Comparison of ENCODE assay signal across 7 cellular contexts in the genomic region with DNA sequence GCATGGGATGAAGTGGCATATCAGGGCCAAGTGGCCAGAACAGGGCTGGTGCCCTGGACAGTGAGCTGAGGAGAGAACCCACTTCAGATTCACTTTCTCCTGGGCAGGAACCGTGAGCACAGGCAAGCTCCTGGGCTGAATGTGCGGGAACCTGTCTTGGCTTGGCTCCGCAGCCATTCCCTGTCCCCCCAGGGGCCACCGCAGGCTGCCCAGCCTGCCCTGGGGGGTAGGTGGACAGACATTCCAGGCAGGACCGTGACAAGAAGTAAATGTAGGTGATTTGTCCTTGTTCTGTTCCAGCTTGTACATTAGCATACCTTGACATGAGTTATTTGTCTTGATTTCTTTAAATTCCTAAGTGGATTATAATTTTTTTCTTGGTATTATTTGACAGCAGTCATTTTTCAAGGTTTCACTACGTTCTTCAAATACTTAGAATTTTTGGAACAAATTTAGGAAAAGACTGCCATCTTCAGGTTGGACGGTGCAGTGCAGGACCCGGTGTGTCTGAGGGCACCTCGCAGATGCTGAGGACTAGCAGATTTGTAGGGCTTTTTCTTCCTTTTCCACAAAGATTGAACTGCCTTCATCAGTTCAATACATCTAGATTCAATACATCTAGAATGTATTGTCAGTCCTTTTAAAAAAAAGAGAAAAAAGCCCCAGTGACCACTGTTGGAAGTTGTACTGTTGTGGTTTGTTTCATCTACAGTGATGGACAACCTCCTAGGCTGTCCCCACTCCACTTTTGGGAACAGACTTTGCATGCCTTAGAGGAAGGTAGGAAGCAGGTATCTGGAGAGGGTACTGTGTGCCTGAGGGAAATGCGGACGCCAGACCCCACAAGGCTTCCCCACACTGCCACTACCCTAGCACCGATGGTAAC.
DNase-seq lines count a peak whose midpoint lies in the region; ATAC-seq and TF ChIP-seq lines count a peak whose summit lies in the region.

No MANE protein-coding gene starts in this region.

- H3K9me3 Mint-ChIP-seq in activated naive CD4-positive, alpha-beta T cell treated with anti-CD3 and anti-CD28 coated beads for 36 hours: no peaks in the 10 kb centered on the region

- CTCF ChIA-PET in PC-3 (lab: Charles Lee): no interaction called here
- CTCF ChIA-PET in activated naive CD4-positive, alpha-beta T cell treated with anti-CD3 and anti-CD28 coated beads for 36 hours (lab: Charles Lee): interaction anchor here (0.8 to 1.1 kb wide), 3 partner anchors 295 to 563 kb away, joined by 3 to 5 read pairs (median 3); no protein-coding TSS in a partner anchor

- no peaks in the 10 kb centered on the region for H3K9me3 ChIP-seq in PC-3 (ENCODE audit: low read length)

- no peak overlapping the region for H3K4me3 ChIP-seq in PC-3 (ENCODE audit: low read length)

- no peaks in the 10 kb centered on the region for H3K4me1 ChIP-seq in PC-3 (ENCODE audit: insufficient read depth, low read length)

- H2AFZ ChIP-seq in PC-3 (ENCODE audit: low read length): no peak overlapping the region

- peaks cover 6% of the 10 kb centered on the region for H3K27me3 Mint-ChIP-seq in activated naive CD4-positive, alpha-beta T cell treated with anti-CD3 and anti-CD28 coated beads for 36 hours (ENCODE audit: low read depth)

- BruUV-seq in PC-3 (replicated peaks; lab: Mats Ljungman, UMichigan): no TSS peak

- intact Hi-C loops in PC-3 (cut with micrococcal nuclease) (loop anchor here (1.0 to 5.0 kb wide), 2 partner anchors 402 to 563 kb away; no protein-coding TSS in a partner anchor), head of caudate nucleus (cut with DNase I) (loop anchor here (5.0 to 10.0 kb wide), 2 partner anchors 562 to 839 kb away; no protein-coding TSS in a partner anchor)
- intact Hi-C loops in activated naive CD4-positive, alpha-beta T cell treated with anti-CD3 and anti-CD28 coated beads for 36 hours (cut with micrococcal nuclease): loop anchor here (1.0 to 5.0 kb wide), 2 partner anchors 563 to 847 kb away; no protein-coding TSS in a partner anchor

- H3K27ac ChIP-seq in PC-3 (ENCODE audit: low read length): no peak overlapping the region

- in situ Hi-C loops in G401 (cut with HindIII; ENCODE audit: low sequenced_read_pairs): no loop called here

- ATAC-seq in PC-3: peak; percentile 64
- no peak for ATAC-seq in HG03095 (IDR thresholded peaks at IDR 0.05; ENCODE audit: unreplicated experiment)

- no peaks in the 10 kb centered on the region for H3K27me3 ChIP-seq in PC-3 (ENCODE audit: low read length)

- no peaks in the 10 kb centered on the region for H3K36me3 Mint-ChIP-seq in activated naive CD4-positive, alpha-beta T cell treated with anti-CD3 and anti-CD28 coated beads for 36 hours (ENCODE audit: low read depth)

- POLR2A ChIA-PET in PC-3 (lab: Charles Lee; ENCODE audit: unreplicated experiment): no interaction called here

- peak; percentile 73 for DNase-seq in G401 (ENCODE audit: low spot score)
- DNase-seq in HT-29 (ENCODE audit: low spot score): peak; percentile 72
- peak; percentile 67 for DNase-seq in PC-3
- DNase-seq in activated naive CD4-positive, alpha-beta T cell treated with anti-CD3 and anti-CD28 coated beads for 36 hours: peak; percentile 78
- DNase-seq in head of caudate nucleus: peak in 41 of 42 donors; percentile 47 to 89 (median 77)
- peak; percentile 73 for DNase-seq in renal cortical epithelial cell (ENCODE audit: low read depth)

- H3K36me3 ChIP-seq in PC-3 (ENCODE audit: low read depth, low read length): peaks cover 8% of the 10 kb centered on the region; the same call in 1 of the 2 replicates

- no peak overlapping the region for H3K9ac ChIP-seq in PC-3 (ENCODE audit: low read length)

- no peaks in the 10 kb centered on the region for H3K79me2 ChIP-seq in PC-3 (ENCODE audit: low read length)

- H3K9me2 ChIP-seq in PC-3 (replicated peaks; ENCODE audit: low read length): no peaks in the 10 kb centered on the region

- no peak overlapping the region for H3K27ac Mint-ChIP-seq in activated naive CD4-positive, alpha-beta T cell treated with anti-CD3 and anti-CD28 coated beads for 36 hours

- H3K4me3 Mint-ChIP-seq in activated naive CD4-positive, alpha-beta T cell treated with anti-CD3 and anti-CD28 coated beads for 36 hours: no peak overlapping the region

- H3F3A ChIP-seq in PC-3 (ENCODE audit: low read length, unreplicated experiment): no peaks in the 10 kb centered on the region

- H4K20me1 ChIP-seq in PC-3 (ENCODE audit: low read length): no peaks in the 10 kb centered on the region

- no peak overlapping the region for H3K4me2 ChIP-seq in PC-3 (ENCODE audit: low read length)

- peak; percentile 89 for TF ChIP-seq CTCF in PC-3 (conservative IDR thresholded peaks at IDR 0.05; ENCODE audit: low read depth, low read length)

- no peaks in the 10 kb centered on the region for H3K4me1 Mint-ChIP-seq in activated naive CD4-positive, alpha-beta T cell treated with anti-CD3 and anti-CD28 coated beads for 36 hours (ENCODE audit: low read depth)
